ENCODE assay signal across 13 cellular contexts in genomic region chr11:102746746-102747578, GRCh38. TPM values are rescaled to one million over a fixed set of nuclear protein-coding genes. Genes with fewer than 3 reads are reported as not detected.
DNase-seq lines count a peak whose midpoint lies in the region; ATAC-seq, FAIRE-seq and TF ChIP-seq lines count a peak whose summit lies in the region.
"Not testable (repeated sequence)": the region's sequence is repeated elsewhere in the genome, so short reads cannot be mapped to it uniquely, and the experiment has no call there.
"Had no signal": no experiment of that assay in that cellular context is flagged by ENCODE, and none has a peak within 500 bp of the region (broad histone marks: within the 10 kb centered on the region; RNA-seq: fewer than 3 reads in every experiment).

No MANE protein-coding gene starts in this region.

- not testable (repeated sequence) for H3K36me3 ChIP-seq in ES-I3 (ENCODE audit: insufficient read depth, low read length); HUES64 (ENCODE audit: insufficient read depth, low read length); PC-9 (ENCODE audit: low read depth); HepG2 (replicated peaks in 1 of 2; ENCODE audit: control insufficient read depth in 1 of 2, insufficient read depth in 2 of 2, low read length in 2 of 2)

- H3K9ac ChIP-seq in ES-I3 (ENCODE audit: low read depth, low read length) (peak overlapping the region; percentile 53), HUES64 (ENCODE audit: low read depth, low read length) (peak overlapping the region; percentile 57; the same call in 1 of the 2 replicates)
- H3K9ac ChIP-seq in HepG2 (ENCODE audit: insufficient read depth, low read depth, low read length): not testable (repeated sequence)

- TF ChIP-seq EP300 in HepG2 (IDR thresholded peaks at IDR 0.05; ENCODE audit: low read depth in 2 of 2, low read length in 2 of 2); HepG2 (CRISPR knock-in tag; IDR thresholded peaks at IDR 0.05; ENCODE audit: borderline replicate concordance): not testable (repeated sequence)

- not testable (repeated sequence) for H3K4me1 ChIP-seq in ES-I3 (ENCODE audit: insufficient read depth, low read length); HUES64 (ENCODE audit: insufficient read depth, low read length); PC-9 (replicated peaks; ENCODE audit: insufficient read depth); HepG2 (ENCODE audit: insufficient read depth, low read length)

- not testable (repeated sequence) for H3K36me3 Mint-ChIP-seq in brain

- in situ Hi-C loops in HepG2 (cut with HindIII; ENCODE audit: extremely low pct_ligation_motif_present, low pct_unique_long_range_greater_than_20kb): loop anchor here (25.0 kb wide), 1 partner anchor 190 kb away; no protein-coding TSS in a partner anchor

- not testable (repeated sequence) for H3K9me2 ChIP-seq in PC-9 (ENCODE audit: insufficient read depth)

- H3K9me3 ChIP-seq in ES-I3 (ENCODE audit: control insufficient read depth, insufficient read depth, low read length); HUES64 (ENCODE audit: insufficient read depth, low read depth, low read length); PC-9 (ENCODE audit: insufficient read depth, low read depth); HepG2 (ENCODE audit: low read length): not testable (repeated sequence)

- H3K9me3 Mint-ChIP-seq in brain: peaks cover 7 to 18% (median 13%) of the 10 kb centered on the region in 5 experiments

- not testable (repeated sequence) for TF ChIP-seq POLR2A in HepG2 (IDR thresholded peaks at IDR 0.05; ENCODE audit: insufficient read depth in 1 of 2, low read depth in 2 of 2, low read length in 2 of 2)

- H3K4me3 ChIP-seq in HUES64 (ENCODE audit: low read length) (peak overlapping the region; percentile 52), PC-9 (peak overlapping the region; percentile 56; the same call in 1 of the 2 replicates), fibroblast of villous mesenchyme (ENCODE audit: low read depth, low read length) (peak overlapping the region; percentile 37), HepG2 (replicated peaks in 1 of 3; ENCODE audit: insufficient read depth in 1 of 3, low read depth in 2 of 3, low read length in 3 of 3) (peak overlapping the region in 2 of 3 experiments; percentile 31 to 46; a peak in 4 of 6 replicates)

- not testable (repeated sequence) for H4K20me1 ChIP-seq in PC-9 (ENCODE audit: insufficient read depth); HepG2 (ENCODE audit: insufficient read depth, low read length)

- not testable (repeated sequence) for FAIRE-seq in HepG2 (lab: Jason Lieb, UNC)

- not testable (repeated sequence) for H3F3A ChIP-seq in PC-9 (ENCODE audit: insufficient read depth, low read depth)

- H3K4me1 Mint-ChIP-seq in brain: not testable (repeated sequence)

- not testable (repeated sequence) for ATAC-seq in HepG2

- not testable (repeated sequence) for BruUV-seq in PC-9 (replicated peaks; lab: Mats Ljungman, UMichigan); HepG2 (replicated peaks; lab: Mats Ljungman, UMichigan)

- H3K4me3 Mint-ChIP-seq in brain: peak overlapping the region in 4 of 5 experiments; percentile 1 to 49 (median 26)

- peak overlapping the region; percentile 71 for H2AFZ ChIP-seq in PC-9
- not testable (repeated sequence) for H2AFZ ChIP-seq in HepG2 (ENCODE audit: low read length)

- H3K27ac ChIP-seq in HUES64 (ENCODE audit: low read depth, low read length); HepG2 (ENCODE audit: extremely low read length, insufficient read depth, low read length): not testable (repeated sequence)
- H3K27ac ChIP-seq in PC-9: peak overlapping the region; percentile 9; the same call in 1 of the 2 replicates

- not testable (repeated sequence) for H3K27me3 ChIP-seq in HUES64 (ENCODE audit: insufficient read depth, low read length); PC-9 (ENCODE audit: insufficient read depth, low read depth); HepG2 (ENCODE audit: control insufficient read depth in 1 of 2, insufficient read depth in 2 of 2, low read length in 2 of 2)

- not testable (repeated sequence) for H3K27me3 Mint-ChIP-seq in brain

- POLR2A ChIA-PET in PC-9 (lab: Charles Lee; ENCODE audit: unreplicated experiment): interaction anchor here (0.6 kb wide), 1 partner anchor 13 kb away, joined by 3 read pairs; no protein-coding TSS in a partner anchor
- POLR2A ChIA-PET in HepG2 (lab: Yijun Ruan, JAX): not testable (repeated sequence)

- TF ChIP-seq RAD21 in HepG2 (CRISPR knock-in tag; IDR thresholded peaks at IDR 0.05): not testable (repeated sequence)

- not testable (repeated sequence) for H3K79me2 ChIP-seq in PC-9 (ENCODE audit: low read depth); HepG2 (ENCODE audit: insufficient read depth, low read length)

- peak overlapping the region; percentile 61 for H3K4me2 ChIP-seq in PC-9
- peak overlapping the region; percentile 61 for H3K4me2 ChIP-seq in HepG2 (ENCODE audit: low read depth, low read length)

- WGBS in HUES64: 46% methylated on average over 31 of the region's 32 CpGs
- WGBS in HepG2 (ENCODE audit: low lambda C conversion rate): 2% methylated on average over 15 of the region's 32 CpGs

- TF ChIP-seq CTCF in PC-9 (conservative IDR thresholded peaks at IDR 0.05); brain (conservative IDR thresholded peaks at IDR 0.05); fibroblast of villous mesenchyme (IDR thresholded peaks at IDR 0.05; ENCODE audit: insufficient read depth, low read depth, low read length); HepG2 (CRISPR knock-in tag; IDR thresholded peaks at IDR 0.05): not testable (repeated sequence)

- CTCF ChIA-PET in PC-9 (lab: Charles Lee); HepG2 (lab: Yijun Ruan, JAX; ENCODE audit: low intra/inter-chr PET ratio, low total read pairs): not testable (repeated sequence)

- H3K27ac Mint-ChIP-seq in brain: not testable (repeated sequence)

- DNase-seq in NCI-H345 (lab: John Stamatoyannopoulos, UW): peak; percentile 48
- DNase-seq in PC-9: peak in 1 of 2 experiments; percentile 45
- DNase-seq in fibroblast of villous mesenchyme (ENCODE audit: low read depth); HepG2 (ENCODE audit: low spot score): not testable (repeated sequence)

- intact Hi-C loops in PC-9 (cut with micrococcal nuclease; ENCODE audit: unreplicated experiment); HepG2 (cut with micrococcal nuclease; ENCODE audit: unreplicated experiment): not testable (repeated sequence)

RNA-seq across cellular contexts. Expression of gene MMP8, which starts 22.2 kb away (rescaled TPM):
- not detected for polyA plus RNA-seq in HUES64 (2013, experiment 1 of 2)
- not detected for polyA plus RNA-seq in HUES64 (2013, experiment 2 of 2)
- total RNA-seq in PC-9 (2021) (not detected in 2 replicates), fibroblast of villous mesenchyme (under 0.01 TPM in 1 of 2 replicates, not detected in the other), HepG2 (2016; rRNA removed; fragmentation: Illumina TruSeq; extraction: Trizol) (not detected in 2 replicates)
- polyA plus RNA-seq in brain (ENCODE audit: insufficient read depth, low read depth, low replicate concordance) (not detected), HepG2 (2011; rRNA removed) (not detected in 2 replicates)
- not detected in 2 replicates for total RNA-seq in HepG2 (2016; cell fraction: cytosol; rRNA removed; fragmentation: Illumina TruSeq; extraction: Trizol; ENCODE audit: low read depth)
- not detected in 2 replicates for total RNA-seq in HepG2 (2016; cell fraction: insoluble cytoplasmic fraction; rRNA removed; fragmentation: Illumina TruSeq; extraction: Trizol)
- not detected in 2 replicates for total RNA-seq in HepG2 (2016; cell fraction: membrane; rRNA removed; fragmentation: Illumina TruSeq; extraction: Trizol)
- not detected in 2 replicates for total RNA-seq in HepG2 (2016; cell fraction: nucleus; rRNA removed; fragmentation: Illumina TruSeq; extraction: Trizol)
- not detected in 2 replicates for polyA plus RNA-seq in HepG2 (2011; cell fraction: cytosol; rRNA removed)
- polyA plus RNA-seq in HepG2 (2011; cell fraction: nucleus; rRNA removed): not detected in 2 replicates
- polyA plus RNA-seq in HepG2 (2012): not detected in 2 replicates
- not detected in 2 replicates for polyA plus RNA-seq in HepG2 (2016; cell fraction: cytosol; fragmentation: Illumina TruSeq; extraction: Trizol; ENCODE audit: low read depth)
- polyA plus RNA-seq in HepG2 (2016; cell fraction: insoluble cytoplasmic fraction; fragmentation: Illumina TruSeq; extraction: Trizol; ENCODE audit: low read depth): not detected in 2 replicates
- not detected in 2 replicates for polyA plus RNA-seq in HepG2 (2016; cell fraction: membrane; fragmentation: Illumina TruSeq; extraction: Trizol; ENCODE audit: low read depth)
- polyA plus RNA-seq in HepG2 (2016; cell fraction: nucleus; fragmentation: Illumina TruSeq; extraction: Trizol; ENCODE audit: insufficient read depth, low read depth): not detected in 2 replicates
- not detected in 2 replicates for polyA minus RNA-seq in HepG2 (2011; rRNA and poly(A)+ RNA removed; ENCODE audit: low replicate concordance)
- not detected in 2 replicates for polyA minus RNA-seq in HepG2 (2011; cell fraction: cytosol; rRNA and poly(A)+ RNA removed)
- polyA minus RNA-seq in HepG2 (2011; cell fraction: nucleus; rRNA and poly(A)+ RNA removed): not detected in 2 replicates
- total RNA-seq: CD8-positive, alpha-beta memory T cell; GM12878; NCI-H460; PC-3 had no signal
- polyA plus RNA-seq: CD8-positive, alpha-beta memory T cell had no signal

RNA-seq across cellular contexts. Expression of gene MMP10, which starts 33.5 kb away (rescaled TPM):
- 0.15 TPM for polyA plus RNA-seq in HUES64 (2013, experiment 1 of 2)
- 0.32 TPM for polyA plus RNA-seq in HUES64 (2013, experiment 2 of 2)
- not detected in 2 replicates for total RNA-seq in PC-9 (2021)
- polyA plus RNA-seq in brain (ENCODE audit: insufficient read depth, low read depth, low replicate concordance): not detected
- 0.86 and 28.0 TPM in 2 replicates for total RNA-seq in fibroblast of villous mesenchyme
- total RNA-seq in HepG2 (2016; rRNA removed; fragmentation: Illumina TruSeq; extraction: Trizol): not detected in 2 replicates
- not detected in 2 replicates for total RNA-seq in HepG2 (2016; cell fraction: cytosol; rRNA removed; fragmentation: Illumina TruSeq; extraction: Trizol; ENCODE audit: low read depth)
- not detected in 2 replicates for total RNA-seq in HepG2 (2016; cell fraction: insoluble cytoplasmic fraction; rRNA removed; fragmentation: Illumina TruSeq; extraction: Trizol)
- not detected in 2 replicates for total RNA-seq in HepG2 (2016; cell fraction: membrane; rRNA removed; fragmentation: Illumina TruSeq; extraction: Trizol)
- total RNA-seq in HepG2 (2016; cell fraction: nucleus; rRNA removed; fragmentation: Illumina TruSeq; extraction: Trizol): not detected in 2 replicates
- 0.03 and 0.18 TPM in 2 replicates for polyA plus RNA-seq in HepG2 (2011; rRNA removed)
- 0.07 and 0.14 TPM in 2 replicates for polyA plus RNA-seq in HepG2 (2011; cell fraction: cytosol; rRNA removed)
- 0.07 TPM in 1 of 2 replicates, not detected in the other for polyA plus RNA-seq in HepG2 (2011; cell fraction: nucleus; rRNA removed)
- not detected in 2 replicates for polyA plus RNA-seq in HepG2 (2012)
- polyA plus RNA-seq in HepG2 (2016; cell fraction: cytosol; fragmentation: Illumina TruSeq; extraction: Trizol; ENCODE audit: low read depth): not detected in 2 replicates
- not detected in 2 replicates for polyA plus RNA-seq in HepG2 (2016; cell fraction: insoluble cytoplasmic fraction; fragmentation: Illumina TruSeq; extraction: Trizol; ENCODE audit: low read depth)
- polyA plus RNA-seq in HepG2 (2016; cell fraction: membrane; fragmentation: Illumina TruSeq; extraction: Trizol; ENCODE audit: low read depth): not detected in 2 replicates
- polyA plus RNA-seq in HepG2 (2016; cell fraction: nucleus; fragmentation: Illumina TruSeq; extraction: Trizol; ENCODE audit: insufficient read depth, low read depth): not detected in 2 replicates
- polyA minus RNA-seq in HepG2 (2011; rRNA and poly(A)+ RNA removed; ENCODE audit: low replicate concordance): not detected in 2 replicates
- not detected in 2 replicates for polyA minus RNA-seq in HepG2 (2011; cell fraction: cytosol; rRNA and poly(A)+ RNA removed)
- not detected in 2 replicates for polyA minus RNA-seq in HepG2 (2011; cell fraction: nucleus; rRNA and poly(A)+ RNA removed)
- total RNA-seq: CD8-positive, alpha-beta memory T cell; GM12878 had no signal
- polyA plus RNA-seq: CD8-positive, alpha-beta memory T cell; GM12878 had no signal

RNA-seq across cellular contexts. Expression of gene MMP27, which starts 41.4 kb away (rescaled TPM):
- not detected for polyA plus RNA-seq in HUES64 (2013, experiment 1 of 2)
- not detected for polyA plus RNA-seq in HUES64 (2013, experiment 2 of 2)
- total RNA-seq in PC-9 (2021) (not detected in 2 replicates), fibroblast of villous mesenchyme (0.97 TPM in 1 of 2 replicates, not detected in the other), HepG2 (2016; rRNA removed; fragmentation: Illumina TruSeq; extraction: Trizol) (not detected in 2 replicates)
- polyA plus RNA-seq in brain (ENCODE audit: insufficient read depth, low read depth, low replicate concordance) (not detected), HepG2 (2011; rRNA removed) (not detected in 2 replicates)
- total RNA-seq in HepG2 (2016; cell fraction: cytosol; rRNA removed; fragmentation: Illumina TruSeq; extraction: Trizol; ENCODE audit: low read depth): not detected in 2 replicates
- total RNA-seq in HepG2 (2016; cell fraction: insoluble cytoplasmic fraction; rRNA removed; fragmentation: Illumina TruSeq; extraction: Trizol): not detected in 2 replicates
- total RNA-seq in HepG2 (2016; cell fraction: membrane; rRNA removed; fragmentation: Illumina TruSeq; extraction: Trizol): not detected in 2 replicates
- total RNA-seq in HepG2 (2016; cell fraction: nucleus; rRNA removed; fragmentation: Illumina TruSeq; extraction: Trizol): not detected in 2 replicates
- not detected in 2 replicates for polyA plus RNA-seq in HepG2 (2011; cell fraction: cytosol; rRNA removed)
- not detected in 2 replicates for polyA plus RNA-seq in HepG2 (2011; cell fraction: nucleus; rRNA removed)
- polyA plus RNA-seq in HepG2 (2012): not detected in 2 replicates
- not detected in 2 replicates for polyA plus RNA-seq in HepG2 (2016; cell fraction: cytosol; fragmentation: Illumina TruSeq; extraction: Trizol; ENCODE audit: low read depth)
- polyA plus RNA-seq in HepG2 (2016; cell fraction: insoluble cytoplasmic fraction; fragmentation: Illumina TruSeq; extraction: Trizol; ENCODE audit: low read depth): not detected in 2 replicates
- polyA plus RNA-seq in HepG2 (2016; cell fraction: membrane; fragmentation: Illumina TruSeq; extraction: Trizol; ENCODE audit: low read depth): not detected in 2 replicates
- polyA plus RNA-seq in HepG2 (2016; cell fraction: nucleus; fragmentation: Illumina TruSeq; extraction: Trizol; ENCODE audit: insufficient read depth, low read depth): not detected in 2 replicates
- not detected in 2 replicates for polyA minus RNA-seq in HepG2 (2011; rRNA and poly(A)+ RNA removed; ENCODE audit: low replicate concordance)
- not detected in 2 replicates for polyA minus RNA-seq in HepG2 (2011; cell fraction: cytosol; rRNA and poly(A)+ RNA removed)
- polyA minus RNA-seq in HepG2 (2011; cell fraction: nucleus; rRNA and poly(A)+ RNA removed): not detected in 2 replicates
- total RNA-seq: CD8-positive, alpha-beta memory T cell; G401; GM12878; NCI-H460; PC-3 had no signal
- polyA plus RNA-seq: CD8-positive, alpha-beta memory T cell; GM12878; SK-N-SH had no signal

RNA-seq across cellular contexts. Expression of gene MMP1, which starts 51.0 kb away (rescaled TPM):
- polyA plus RNA-seq in HUES64 (2013, experiment 1 of 2): not detected
- polyA plus RNA-seq in HUES64 (2013, experiment 2 of 2): not detected
- total RNA-seq in PC-9 (2021) (0.35 TPM in 1 of 2 replicates, not detected in the other), fibroblast of villous mesenchyme (141 and 281 TPM in 2 replicates), HepG2 (2016; rRNA removed; fragmentation: Illumina TruSeq; extraction: Trizol) (0.09 TPM in 1 of 2 replicates, not detected in the other)
- polyA plus RNA-seq in brain (ENCODE audit: insufficient read depth, low read depth, low replicate concordance) (not detected), HepG2 (2011; rRNA removed) (0.21 and 0.30 TPM in 2 replicates)
- not detected in 2 replicates for total RNA-seq in HepG2 (2016; cell fraction: cytosol; rRNA removed; fragmentation: Illumina TruSeq; extraction: Trizol; ENCODE audit: low read depth)
- total RNA-seq in HepG2 (2016; cell fraction: insoluble cytoplasmic fraction; rRNA removed; fragmentation: Illumina TruSeq; extraction: Trizol): 0.15 and 0.19 TPM in 2 replicates
- total RNA-seq in HepG2 (2016; cell fraction: membrane; rRNA removed; fragmentation: Illumina TruSeq; extraction: Trizol): not detected in 2 replicates
- not detected in 2 replicates for total RNA-seq in HepG2 (2016; cell fraction: nucleus; rRNA removed; fragmentation: Illumina TruSeq; extraction: Trizol)
- polyA plus RNA-seq in HepG2 (2011; cell fraction: cytosol; rRNA removed): 0.15 and 0.32 TPM in 2 replicates
- not detected in 2 replicates for polyA plus RNA-seq in HepG2 (2011; cell fraction: nucleus; rRNA removed)
- polyA plus RNA-seq in HepG2 (2012): 0.08 TPM in 1 of 2 replicates, not detected in the other
- polyA plus RNA-seq in HepG2 (2016; cell fraction: cytosol; fragmentation: Illumina TruSeq; extraction: Trizol; ENCODE audit: low read depth): 0.07 TPM in 1 of 2 replicates, not detected in the other
- polyA plus RNA-seq in HepG2 (2016; cell fraction: insoluble cytoplasmic fraction; fragmentation: Illumina TruSeq; extraction: Trizol; ENCODE audit: low read depth): not detected in 2 replicates
- polyA plus RNA-seq in HepG2 (2016; cell fraction: membrane; fragmentation: Illumina TruSeq; extraction: Trizol; ENCODE audit: low read depth): not detected in 2 replicates
- polyA plus RNA-seq in HepG2 (2016; cell fraction: nucleus; fragmentation: Illumina TruSeq; extraction: Trizol; ENCODE audit: insufficient read depth, low read depth): not detected in 2 replicates
- polyA minus RNA-seq in HepG2 (2011; rRNA and poly(A)+ RNA removed; ENCODE audit: low replicate concordance): not detected in 2 replicates
- polyA minus RNA-seq in HepG2 (2011; cell fraction: cytosol; rRNA and poly(A)+ RNA removed): not detected in 2 replicates
- polyA minus RNA-seq in HepG2 (2011; cell fraction: nucleus; rRNA and poly(A)+ RNA removed): not detected in 2 replicates
- total RNA-seq: CD8-positive, alpha-beta memory T cell; GM12878 had no signal
- polyA plus RNA-seq: CD8-positive, alpha-beta memory T cell; GM12878 had no signal
